ENCODE assay signal across 1 cellular context in the genomic region with DNA sequence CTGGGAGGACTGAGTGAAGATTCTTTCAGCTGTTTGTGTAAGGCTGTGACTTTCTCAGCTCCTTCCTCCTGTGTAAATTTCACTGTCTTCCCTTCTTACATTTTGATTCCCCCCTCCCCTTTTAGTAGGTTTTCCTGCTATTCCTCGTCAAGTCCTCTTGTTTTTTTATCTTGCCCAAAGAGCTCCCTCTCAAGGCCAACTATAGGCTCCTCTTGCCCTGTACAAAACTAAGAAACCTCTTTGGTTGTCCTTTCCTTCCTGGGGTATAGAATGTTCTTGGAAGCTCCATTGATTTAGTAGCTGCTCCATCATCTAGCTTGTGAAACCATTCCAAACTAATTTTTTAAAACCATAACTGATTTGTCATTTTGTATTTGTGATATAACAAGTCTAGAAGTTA.
TF ChIP-seq lines count a peak whose summit lies in the region.

No MANE protein-coding gene starts in this region.

TF ChIP-seq in WTC11, 78 proteins besides CTCF, POLR2A, EP300 and RAD21 (continued from another document):
- TF ChIP-seq MXD4 (CRISPR knock-in tag; IDR thresholded peaks at IDR 0.05; ENCODE audit: borderline replicate concordance) (no peak), TP53 (CRISPR knock-in tag; IDR thresholded peaks at IDR 0.05) (no peak)
